ENCODE assay signal across 17 cellular contexts in the genomic region with DNA sequence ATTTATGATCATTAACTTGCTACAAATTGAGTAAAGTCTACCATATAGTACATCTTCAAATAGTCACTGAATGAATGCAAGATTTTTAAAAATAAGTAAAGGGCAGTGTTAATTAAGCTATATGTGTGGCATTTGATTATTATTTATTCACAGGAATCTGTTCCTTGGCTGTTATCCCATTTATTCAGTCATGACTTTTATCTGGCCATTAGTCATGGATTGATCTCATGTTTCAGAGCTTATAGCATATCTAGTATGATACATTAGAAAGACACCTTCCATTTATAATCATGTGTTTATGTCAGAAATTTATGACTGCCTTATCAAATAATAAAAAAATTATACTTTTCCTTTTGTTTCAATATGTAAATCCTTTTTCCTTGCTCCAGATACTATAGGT.
DNase-seq lines count a peak whose midpoint lies in the region; ATAC-seq and TF ChIP-seq lines count a peak whose summit lies in the region.
"Had no signal": no experiment of that assay in that cellular context is flagged by ENCODE, and none has a peak within 500 bp of the region (broad histone marks: within the 10 kb centered on the region; RNA-seq: fewer than 3 reads in every experiment).

No MANE protein-coding gene starts in this region.

- ATAC-seq in HG02571 (IDR thresholded peaks at IDR 0.05; ENCODE audit: unreplicated experiment): no peak
- ATAC-seq: GM12878, HepG2, Panc1 had no signal

- peaks cover 0 to 1% of the 10 kb centered on the region in 2 experiments; a peak in 2 of 4 replicates for H3K4me1 ChIP-seq in SK-N-SH (ENCODE audit: control insufficient read depth in 1 of 2, insufficient read depth in 2 of 2, low read depth in 1 of 2, low read length in 1 of 2)
- peaks cover 9% of the 10 kb centered on the region for H3K4me1 ChIP-seq in muscle layer of colon (ENCODE audit: insufficient read depth, low read length)

- no peaks in the 10 kb centered on the region for H3K79me2 ChIP-seq in SK-N-SH (ENCODE audit: insufficient read depth)

- H3K27ac ChIP-seq in SK-N-SH (ENCODE audit: low read depth in 2 of 2, low read length in 1 of 2): no peak overlapping the region
- peak overlapping the region; percentile 12 for H3K27ac ChIP-seq in muscle layer of colon (ENCODE audit: low read depth, low read length)
- no peak overlapping the region for H3K27ac ChIP-seq in substantia nigra (ENCODE audit: low read depth, low read length, poor library complexity, severe bottlenecking)
- H3K27ac ChIP-seq: KMS-11 had no signal

- no peaks in the 10 kb centered on the region for H3K9me2 ChIP-seq in SK-N-SH

- H4K20me1 ChIP-seq in SK-N-SH (ENCODE audit: insufficient read depth): no peaks in the 10 kb centered on the region

- CTCF ChIA-PET in SK-N-SH (lab: Yijun Ruan, JAX): interaction anchor here (1.2 kb wide), 1 partner anchor 205 kb away, joined by 3 read pairs; no protein-coding TSS in a partner anchor

- TF ChIP-seq RAD21 in SK-N-SH (IDR thresholded peaks at IDR 0.05; ENCODE audit: low read length): no peak

- H3K27me3 ChIP-seq in SK-N-SH (ENCODE audit: insufficient read depth): no peaks in the 10 kb centered on the region
- no peaks in the 10 kb centered on the region for H3K27me3 ChIP-seq in muscle layer of colon (ENCODE audit: control insufficient read depth in 1 of 2, insufficient read depth in 2 of 2, low read length in 2 of 2)

- H3K36me3 ChIP-seq in SK-N-SH (replicated peaks in 1 of 2; ENCODE audit: control insufficient read depth in 1 of 2, insufficient read depth in 2 of 2, low read length in 1 of 2) (no peaks in the 10 kb centered on the region), muscle layer of colon (ENCODE audit: insufficient read depth, low read length) (no peaks in the 10 kb centered on the region)

- DNase-seq in SK-N-SH: no peak
- peak; percentile 63 for DNase-seq in choroid plexus epithelial cell (ENCODE audit: low read depth)
- no peak for DNase-seq in GDM1 (lab: John Stamatoyannopoulos, UW)
- DNase-seq in substantia nigra (lab: John Stamatoyannopoulos, UW): no peak
- DNase-seq in NCI-H1092 treated with DMSO at 0.1 percent for 48 hours (lab: John Stamatoyannopoulos, UW): no peak
- DNase-seq: C1 segment of cervical spinal cord, DMS153, H9, NCI-H1105 treated with DMSO at 0.1 percent for 48 hours, NCI-H187, NCI-H748 treated with DMSO at 0.1 percent for 48 hours had no signal

- H3F3A ChIP-seq in SK-N-SH (replicated peaks; ENCODE audit: insufficient read depth): no peaks in the 10 kb centered on the region

- POLR2A ChIA-PET in SK-N-SH (lab: Yijun Ruan, JAX): no interaction called here

- no peak overlapping the region for H3K9ac ChIP-seq in SK-N-SH
- no peak overlapping the region for H3K9ac ChIP-seq in muscle layer of colon (ENCODE audit: low read length)
- H3K9ac ChIP-seq: KMS-11 had no signal

- H3K9me3 ChIP-seq in SK-N-SH (no peaks in the 10 kb centered on the region), muscle layer of colon (ENCODE audit: low read length) (no peaks in the 10 kb centered on the region)

- no peak overlapping the region for H3K4me3 ChIP-seq in SK-N-SH (ENCODE audit: low read depth in 2 of 2, low read length in 1 of 2)
- no peak overlapping the region for H3K4me3 ChIP-seq in choroid plexus epithelial cell (ENCODE audit: low read depth, low read length)
- H3K4me3 ChIP-seq in muscle layer of colon (ENCODE audit: low read depth in 1 of 2, low read length in 2 of 2): no peak overlapping the region
- H3K4me3 ChIP-seq: GM12878 had no signal

- H2AFZ ChIP-seq in SK-N-SH (ENCODE audit: low read depth): no peak overlapping the region

- no peak overlapping the region for H3K4me2 ChIP-seq in SK-N-SH
- H3K4me2 ChIP-seq: KMS-11 had no signal

- no peak for TF ChIP-seq EP300 in SK-N-SH (IDR thresholded peaks at IDR 0.05; ENCODE audit: borderline replicate concordance in 1 of 2, low read depth in 1 of 2, low read length in 1 of 2)

- no peak for TF ChIP-seq CTCF in SK-N-SH (IDR thresholded peaks at IDR 0.05)
- no peak for TF ChIP-seq CTCF in choroid plexus epithelial cell (conservative IDR thresholded peaks at IDR 0.05; ENCODE audit: low read depth, low read length)

TF ChIP-seq in SK-N-SH, 30 proteins besides CTCF, POLR2A, EP300 and RAD21:
- TF ChIP-seq SIN3A (IDR thresholded peaks at IDR 0.05; ENCODE audit: borderline replicate concordance, low read depth, low read length) (no peak), NFIC (IDR thresholded peaks at IDR 0.05; ENCODE audit: borderline replicate concordance) (peak; percentile 15; the same call in 1 of the 2 replicates), RXRA (IDR thresholded peaks at IDR 0.05; ENCODE audit: borderline replicate concordance, low read depth) (no peak)
- TF ChIP-seq, protein P1, sequence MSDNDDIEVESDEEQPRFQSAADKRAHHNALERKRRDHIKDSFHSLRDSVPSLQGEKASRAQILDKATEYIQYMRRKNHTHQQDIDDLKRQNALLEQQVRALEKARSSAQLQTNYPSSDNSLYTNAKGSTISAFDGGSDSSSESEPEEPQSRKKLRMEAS (IDR thresholded peaks at IDR 0.05; ENCODE audit: low read depth): no peak
